ENCODE assay signal across 11 cellular contexts in genomic region chr22:39662677-39663034, GRCh38.
DNase-seq lines count a peak whose midpoint lies in the region; ATAC-seq and TF ChIP-seq lines count a peak whose summit lies in the region.
"Had no signal": no experiment of that assay in that cellular context is flagged by ENCODE, and none has a peak within 500 bp of the region (broad histone marks: within the 10 kb centered on the region; RNA-seq: fewer than 3 reads in every experiment).

No MANE protein-coding gene starts in this region.

- no peaks in the 10 kb centered on the region for H3K9me3 ChIP-seq in left ventricle myocardium inferior (replicated peaks)
- H3K9me3 ChIP-seq: BLaER1 treated with 17β-estradiol and CSF1 and Interleukin-3, amounts not matched to agents 10 nM and 100 nM had no signal

- TF ChIP-seq CTCF in left ventricle myocardium inferior (IDR thresholded peaks at IDR 0.05; ENCODE audit: borderline replicate concordance), result no peak

- no peaks in the 10 kb centered on the region for H3K36me3 ChIP-seq in left ventricle myocardium inferior
- H3K36me3 ChIP-seq: BLaER1 treated with 17β-estradiol and CSF1 and Interleukin-3, amounts not matched to agents 10 nM and 100 nM had no signal

- H3K4me1 Mint-ChIP-seq in activated T-helper 17 cell treated with anti-CD3 and anti-CD28 coated beads, Interleukin-2, amount 50 U/mL, for 72 hours, result peaks cover 17% of the 10 kb centered on the region
- H3K4me1 Mint-ChIP-seq in immature natural killer cell, result peaks cover 13 to 24% of the 10 kb centered on the region in 2 donors

- H3K4me1 ChIP-seq in left ventricle myocardium inferior, result peaks cover 20% of the 10 kb centered on the region

- H3K27me3 Mint-ChIP-seq in activated T-helper 17 cell treated with anti-CD3 and anti-CD28 coated beads, Interleukin-2, amount 50 U/mL, for 72 hours, result no peaks in the 10 kb centered on the region
- peaks cover 10 to 32% (median 21%) of the 10 kb centered on the region in 3 donors for H3K27me3 Mint-ChIP-seq in immature natural killer cell (ENCODE audit: low read depth in 3 of 3)

- peaks cover 99% of the 10 kb centered on the region for H3K27me3 ChIP-seq in left ventricle myocardium inferior (ENCODE audit: low read depth)

- peak overlapping the region; percentile 72 for H3K4me3 Mint-ChIP-seq in activated T-helper 17 cell treated with anti-CD3 and anti-CD28 coated beads, Interleukin-2, amount 50 U/mL, for 72 hours
- peak overlapping the region; percentile 52 to 67 (median 59) for H3K4me3 Mint-ChIP-seq in immature natural killer cell

- no peak overlapping the region for H3K27ac Mint-ChIP-seq in activated T-helper 17 cell treated with anti-CD3 and anti-CD28 coated beads, Interleukin-2, amount 50 U/mL, for 72 hours
- H3K27ac Mint-ChIP-seq in immature natural killer cell, result no peak overlapping the region

- H3K27ac ChIP-seq in left ventricle myocardium inferior (replicated peaks), result no peak overlapping the region
- H3K27ac ChIP-seq: BLaER1 treated with 17β-estradiol and CSF1 and Interleukin-3, amounts not matched to agents 10 nM and 100 nM had no signal

- no peaks in the 10 kb centered on the region for H3K9me3 Mint-ChIP-seq in activated T-helper 17 cell treated with anti-CD3 and anti-CD28 coated beads, Interleukin-2, amount 50 U/mL, for 72 hours
- H3K9me3 Mint-ChIP-seq in immature natural killer cell, result peaks cover 0 to 2% (median 0%) of the 10 kb centered on the region in 6 donors

- intact Hi-C loops in left ventricle myocardium inferior (cut with micrococcal nuclease), result no loop called here
- intact Hi-C loops in Right ventricle myocardium superior (cut with DNase I), result no loop called here
- intact Hi-C loops in posterior vena cava (cut with DNase I), result no loop called here

- H3K36me3 Mint-ChIP-seq in activated T-helper 17 cell treated with anti-CD3 and anti-CD28 coated beads, Interleukin-2, amount 50 U/mL, for 72 hours (ENCODE audit: low read depth), result peaks cover 8% of the 10 kb centered on the region
- H3K36me3 Mint-ChIP-seq in immature natural killer cell, result no peaks in the 10 kb centered on the region

- peak overlapping the region; percentile 11 for H3K4me3 ChIP-seq in left ventricle myocardium inferior
- H3K4me3 ChIP-seq: BLaER1 treated with 17β-estradiol and CSF1 and Interleukin-3, amounts not matched to agents 10 nM and 100 nM had no signal

- DNase-seq in left ventricle myocardium inferior (no peak), Right ventricle myocardium superior (no peak), immature natural killer cell (no peak), NOMO-1 (lab: John Stamatoyannopoulos, UW; ENCODE audit: unreplicated experiment in 2 of 2) (no peak), posterior vena cava (ENCODE audit: low spot score) (no peak)
- DNase-seq: kidney, NCI-H446 treated with DMSO at 0.1 percent for 48 hours had no signal

- no peak for ATAC-seq in Right ventricle myocardium superior (ENCODE audit: poor library complexity)
- no peak for ATAC-seq in activated T-helper 17 cell treated with anti-CD3 and anti-CD28 coated beads, Interleukin-2, amount 50 U/mL, for 72 hours (replicated peaks)
- no peak for ATAC-seq in GM19455 (IDR thresholded peaks at IDR 0.05; ENCODE audit: unreplicated experiment)
- ATAC-seq in HG02678 (IDR thresholded peaks at IDR 0.05; ENCODE audit: unreplicated experiment), result no peak
